ENCODE assay signal across 18 cellular contexts in genomic region chr3:118089563-118089962, GRCh38.
"Had no signal": no experiment of that assay in that cellular context is flagged by ENCODE, and none has a peak within 500 bp of the region (broad histone marks: within the 10 kb centered on the region; RNA-seq: fewer than 3 reads in every experiment).

No MANE protein-coding gene starts in this region.

- H3K27me3 Mint-ChIP-seq: activated naive CD4-positive, alpha-beta T cell treated with anti-CD3 and anti-CD28 coated beads, Interleukin-2, amount 50 U/mL, for 24 hours; effector memory CD8-positive, alpha-beta T cell; T-cell; type B pancreatic cell had no signal

- H3K4me1 Mint-ChIP-seq: activated naive CD4-positive, alpha-beta T cell treated with anti-CD3 and anti-CD28 coated beads, Interleukin-2, amount 50 U/mL, for 24 hours; T-cell had no signal

- ATAC-seq: effector memory CD8-positive, alpha-beta T cell; heart left ventricle; left colon; lower lobe of right lung; psoas muscle; right lobe of liver; stimulated activated naive CD8-positive, alpha-beta T cell treated with anti-CD3 and anti-CD28 coated beads, Interleukin-15, Interleukin-2, amounts not matched to agents 100 U/mL and 50 U/mL, for 24 hours; T-cell had no signal

- H3K4me3 Mint-ChIP-seq: activated naive CD4-positive, alpha-beta T cell treated with anti-CD3 and anti-CD28 coated beads, Interleukin-2, amount 50 U/mL, for 24 hours; effector memory CD8-positive, alpha-beta T cell; neural crest cell; T-cell; type B pancreatic cell had no signal

- H3K36me3 Mint-ChIP-seq: activated naive CD4-positive, alpha-beta T cell treated with anti-CD3 and anti-CD28 coated beads, Interleukin-2, amount 50 U/mL, for 24 hours; T-cell; type B pancreatic cell had no signal

- H3K4me3 ChIP-seq: heart left ventricle, lower lobe of right lung, psoas muscle, right lobe of liver, smooth muscle cell had no signal

- DNase-seq: dermis blood vessel endothelial cell; effector memory CD8-positive, alpha-beta T cell; heart left ventricle; left colon; lower lobe of right lung; midbrain; psoas muscle; right lobe of liver; stimulated activated CD4-positive, alpha-beta T cell treated with anti-CD3 and anti-CD28 coated beads, Interleukin-4, amount 100 ng/mL, for 4 hours; stimulated activated CD8-positive, alpha-beta memory T cell treated with anti-CD3 and anti-CD28 coated beads, Interleukin-4, amount 100 ng/mL, for 48 hours; stimulated activated naive CD8-positive, alpha-beta T cell treated with anti-CD3 and anti-CD28 coated beads, Interleukin-15, Interleukin-2, amounts not matched to agents 100 U/mL and 50 U/mL, for 24 hours; T-cell; T-helper 9 cell had no signal

- H3K27ac Mint-ChIP-seq: activated naive CD4-positive, alpha-beta T cell treated with anti-CD3 and anti-CD28 coated beads, Interleukin-2, amount 50 U/mL, for 24 hours; activated T-helper 2 cell treated with anti-CD3 and anti-CD28 coated beads, Interferon-gamma antibody, Interleukin-2, Interleukin-4, amounts not matched to agents 10 μg/mL and 5 μg/mL and 100 μg/mL, durations not matched to agents 14 hours and 24 hours and 36 hours; effector memory CD8-positive, alpha-beta T cell; T-cell; type B pancreatic cell had no signal
